ENCODE assay signal across 27 cellular contexts in genomic region chr3:43964640-43965039, GRCh38.
"Had no signal": no experiment of that assay in that cellular context is flagged by ENCODE, and none has a peak within 500 bp of the region (broad histone marks: within the 10 kb centered on the region; RNA-seq: fewer than 3 reads in every experiment).

No MANE protein-coding gene starts in this region.

- H3K27me3 Mint-ChIP-seq: activated B cell treated with CpG ODN at 0.5 μM for 24 hours had no signal

- H3K4me3 Mint-ChIP-seq: activated B cell treated with CpG ODN at 0.5 μM for 24 hours; activated naive CD4-positive, alpha-beta T cell treated with anti-CD3 and anti-CD28 coated beads, Interleukin-2, amount 50 U/mL, for 24 hours; activated T-cell treated with anti-CD3 and anti-CD28 coated beads, Interleukin-2, amount 50 U/mL, for 4 hours; natural killer cell; neural progenitor cell; T-cell had no signal

- DNase-seq: activated B cell treated with CpG ODN at 0.5 μM for 24 hours; activated CD4-positive, alpha-beta T cell treated with anti-CD3 and anti-CD28 coated beads, Interleukin-2, amount 50 U/mL, for 1 hour; activated T-cell treated with anti-CD3 and anti-CD28 coated beads, Interleukin-2, amount 50 U/mL, for 4 hours; anterior cingulate cortex; body of pancreas; cerebellar nuclear complex; colonic mucosa; effector CD8-positive, alpha-beta T cell; gastrocnemius medialis; glutamatergic neuron; islet precursor cell; left ventricle myocardium inferior; mesendoderm; natural killer cell; occipital lobe; posterior cingulate gyrus; right cardiac atrium; stimulated activated CD4-positive, alpha-beta T cell treated with anti-CD3 and anti-CD28 coated beads, Interleukin-15, amount 100 ng/mL, for 24 hours; stimulated activated CD4-positive, alpha-beta T cell treated with anti-CD3 and anti-CD28 coated beads, Interleukin-2, amount 100 ng/mL, for 24 hours; stimulated activated naive CD4-positive, alpha-beta T cell treated with Interleukin-2 at 50 U/mL for 16 hours; T-cell; trophoblast cell; uterus had no signal

- H3K36me3 Mint-ChIP-seq: activated naive CD4-positive, alpha-beta T cell treated with anti-CD3 and anti-CD28 coated beads, Interleukin-2, amount 50 U/mL, for 24 hours; natural killer cell; neural progenitor cell; T-cell had no signal

- H3K9me3 Mint-ChIP-seq: activated B cell treated with CpG ODN at 0.5 μM for 24 hours; activated naive CD4-positive, alpha-beta T cell treated with anti-CD3 and anti-CD28 coated beads, Interleukin-2, amount 50 U/mL, for 24 hours; activated T-cell treated with anti-CD3 and anti-CD28 coated beads, Interleukin-2, amount 50 U/mL, for 4 hours; activated T-helper 2 cell treated with anti-CD3 and anti-CD28 coated beads, Interferon-gamma antibody, Interleukin-2, Interleukin-4, amounts not matched to agents 10 μg/mL and 5 μg/mL and 100 μg/mL, durations not matched to agents 14 hours and 24 hours and 36 hours; natural killer cell; neural progenitor cell; T-cell had no signal

- H3K4me1 Mint-ChIP-seq: activated B cell treated with CpG ODN at 0.5 μM for 24 hours; activated naive CD4-positive, alpha-beta T cell treated with anti-CD3 and anti-CD28 coated beads, Interleukin-2, amount 50 U/mL, for 24 hours; natural killer cell; T-cell had no signal

- FAIRE-seq: endometrium had no signal

- ATAC-seq: activated T-cell treated with anti-CD3 and anti-CD28 coated beads, Interleukin-2, amount 50 U/mL, for 4 hours; body of pancreas; gastrocnemius medialis; natural killer cell; right cardiac atrium; T-cell had no signal

- H3K27ac Mint-ChIP-seq: activated B cell treated with CpG ODN at 0.5 μM for 24 hours; activated naive CD4-positive, alpha-beta T cell treated with anti-CD3 and anti-CD28 coated beads, Interleukin-2, amount 50 U/mL, for 24 hours; activated T-helper 2 cell treated with anti-CD3 and anti-CD28 coated beads, Interferon-gamma antibody, Interleukin-2, Interleukin-4, amounts not matched to agents 10 μg/mL and 5 μg/mL and 100 μg/mL, durations not matched to agents 14 hours and 24 hours and 36 hours; natural killer cell; neural progenitor cell; T-cell had no signal
